Comparison of ENCODE assay signal across 20 cellular contexts in the genomic region with DNA sequence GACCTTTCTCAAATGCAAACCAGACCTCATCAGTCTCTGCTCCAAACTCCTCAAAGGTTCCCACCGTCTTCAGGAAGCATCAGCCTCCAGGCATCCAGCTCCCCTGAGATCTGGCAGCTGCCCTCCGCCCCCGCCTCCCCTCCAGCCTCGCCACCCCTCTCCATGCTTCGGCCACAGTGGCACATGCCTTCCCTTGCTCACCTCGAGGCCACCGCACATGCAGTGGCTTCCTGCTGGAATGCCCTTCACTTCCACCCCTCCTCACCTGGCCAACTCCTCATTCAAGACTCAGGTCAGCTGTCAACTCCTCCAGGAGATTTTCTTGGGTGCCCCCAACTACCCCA. TPM values are rescaled to one million over a fixed set of nuclear protein-coding genes. Genes with fewer than 3 reads are reported as not detected.
A peak's percentile ranks its signal among the peaks of the same experiment; 100 is the strongest.
DNase-seq lines count a peak whose midpoint lies in the region; FAIRE-seq and TF ChIP-seq lines count a peak whose summit lies in the region.
"Had no signal": no experiment of that assay in that cellular context is flagged by ENCODE, and none has a peak within 500 bp of the region (broad histone marks: within the 10 kb centered on the region; RNA-seq: fewer than 3 reads in every experiment).

No MANE protein-coding gene starts in this region.

- TF ChIP-seq EP300 in H1 (IDR thresholded peaks at IDR 0.05; ENCODE audit: borderline replicate concordance in 1 of 2, low read depth in 2 of 2, low read length in 2 of 2) (no peak), suprapubic skin (IDR thresholded peaks at IDR 0.05) (no peak)

- H3K27me3 Mint-ChIP-seq in nephron (ENCODE audit: low read depth) = peaks cover 7% of the 10 kb centered on the region
- H3K27me3 Mint-ChIP-seq: CD4-positive, CD25-positive, alpha-beta regulatory T cell had no signal

- H2BK12ac ChIP-seq in H1 (ENCODE audit: low read depth, low read length) = no peak overlapping the region

- DNase-seq in WERI-Rb-1 = no peak
- DNase-seq in H1 (ENCODE audit: low read depth in 1 of 2, low spot score in 2 of 2) = no peak
- DNase-seq in substantia nigra (lab: John Stamatoyannopoulos, UW) = peak in 1 of 49 donors; percentile 46
- DNase-seq in D341Med (ENCODE audit: low spot score) = no peak
- DNase-seq in stimulated activated naive CD4-positive, alpha-beta T cell (lab: John Stamatoyannopoulos, UW) = no peak
- DNase-seq in activated CD4-positive, CD25-positive, alpha-beta regulatory T cell treated with anti-CD3 and anti-CD28 coated beads, Interleukin-2, amount 50 U/mL, for 72 hours = no peak
- DNase-seq in suprapubic skin (ENCODE audit: low spot score in 2 of 2) = no peak
- DNase-seq: ACHN; CD4-positive, CD25-positive, alpha-beta regulatory T cell; KBM-7; NCI-H1048; NCI-H146; NCI-H2081 treated with DMSO at 0.1 percent for 48 hours; NCI-H2227 treated with DMSO at 0.1 percent for 48 hours; NCI-H526; OCI-M1 had no signal

- no peak overlapping the region for H3K4me3 ChIP-seq in WERI-Rb-1 (ENCODE audit: low read depth, low read length)
- H3K4me3 ChIP-seq in H1 (ENCODE audit: extremely low read depth in 1 of 4, insufficient read depth in 2 of 4, low read depth in 3 of 4, low read length in 4 of 4) = no peak overlapping the region
- H3K4me3 ChIP-seq in suprapubic skin = no peak overlapping the region
- H3K4me3 ChIP-seq: GM12878 had no signal

- H3K79me1 ChIP-seq in H1 (ENCODE audit: low read depth, low read length) = no peaks in the 10 kb centered on the region

- H4K5ac ChIP-seq in H1 (ENCODE audit: insufficient read length, low read depth, low read length) = no peak overlapping the region

- peaks cover 18% of the 10 kb centered on the region for H3K9me3 ChIP-seq in WERI-Rb-1 (ENCODE audit: severe bottlenecking)
- H3K9me3 ChIP-seq in H1 (ENCODE audit: insufficient read depth in 2 of 2, low read depth in 1 of 2, low read length in 1 of 2) = peaks cover 17 to 23% of the 10 kb centered on the region in 2 experiments; a peak in 3 of 4 replicates
- H3K9me3 ChIP-seq in suprapubic skin = no peaks in the 10 kb centered on the region

- TF ChIP-seq RAD21 in H1 (IDR thresholded peaks at IDR 0.05 in 1 of 2, conservative IDR thresholded peaks at IDR 0.05 in 1 of 2; ENCODE audit: low read depth in 2 of 2, low read length in 2 of 2) = no peak

- POLR2A ChIA-PET in H1 (lab: Charles Lee; ENCODE audit: partially characterized antibody) = no interaction called here

- TF ChIP-seq CTCF in WERI-Rb-1 (IDR thresholded peaks at IDR 0.05; ENCODE audit: low read depth, low read length) (no peak), H1 (IDR thresholded peaks at IDR 0.05; ENCODE audit: control extremely low read depth in 1 of 3, insufficient read depth in 1 of 3, low read depth in 1 of 3, low read length in 3 of 3) (no peak), nephron (IDR thresholded peaks at IDR 0.05; ENCODE audit: unreplicated experiment in 3 of 3) (no peak), suprapubic skin (IDR thresholded peaks at IDR 0.05) (no peak)

- H3K4me3 Mint-ChIP-seq in nephron = peak overlapping the region in 1 of 3 experiments; percentile 49
- H3K4me3 Mint-ChIP-seq: CD4-positive, CD25-positive, alpha-beta regulatory T cell had no signal

- no peak overlapping the region for H3K4me2 ChIP-seq in H1 (ENCODE audit: insufficient read depth in 1 of 2, low read depth in 2 of 2, low read length in 2 of 2)

- no peak overlapping the region for H2BK5ac ChIP-seq in H1 (ENCODE audit: low read depth, low read length)

- no peak for TF ChIP-seq POLR2A in H1 (IDR thresholded peaks at IDR 0.05; ENCODE audit: control extremely low read depth in 1 of 2, low read depth in 2 of 2, low read length in 2 of 2)
- no peak for TF ChIP-seq POLR2A in suprapubic skin (IDR thresholded peaks at IDR 0.05)

- H2AFZ ChIP-seq in H1 (ENCODE audit: low read length) = no peak overlapping the region

- no peak overlapping the region for H3K23ac ChIP-seq in H1 (ENCODE audit: insufficient read length)

- H3K27me3 ChIP-seq in WERI-Rb-1 (ENCODE audit: insufficient read depth, low read depth, severe bottlenecking) (no peaks in the 10 kb centered on the region), H1 (replicated peaks in 1 of 4; ENCODE audit: control insufficient read depth in 3 of 4, extremely low read depth in 1 of 4, insufficient read depth in 3 of 4, low read length in 3 of 4) (0 out of 7 replicates have a peak, but pooled peaks cover 0 to 2% (median 0%) of the 10 kb centered on the region in 4 experiments), suprapubic skin (no peaks in the 10 kb centered on the region)

- H4K20me1 ChIP-seq in H1 (replicated peaks in 1 of 2; ENCODE audit: control insufficient read depth in 1 of 2, insufficient read depth in 2 of 2, low read length in 2 of 2) = no peaks in the 10 kb centered on the region

- H3K9me3 Mint-ChIP-seq in nephron = peaks cover 23% of the 10 kb centered on the region

- H2BK15ac ChIP-seq in H1 (ENCODE audit: low read length) = no peak overlapping the region

- H4K8ac ChIP-seq in H1 (ENCODE audit: extremely low read depth, insufficient read depth, low read length) = no peak overlapping the region

- H3K27ac Mint-ChIP-seq in nephron = peak overlapping the region; percentile 67 to 97 (median 92)
- H3K27ac Mint-ChIP-seq: CD4-positive, CD25-positive, alpha-beta regulatory T cell had no signal

- H3K4me1 ChIP-seq in H1 (replicated peaks in 1 of 4; ENCODE audit: control insufficient read depth in 3 of 4, insufficient read depth in 4 of 4, low read length in 3 of 4) (peaks cover 0 to 4% (median 0%) of the 10 kb centered on the region in 4 experiments; a peak in 2 of 7 replicates), suprapubic skin (peaks cover 5% of the 10 kb centered on the region)

- no peak overlapping the region for H3K4ac ChIP-seq in H1 (replicated peaks; ENCODE audit: insufficient read length, low read depth, low read length)

- no peak overlapping the region for H4K91ac ChIP-seq in H1 (replicated peaks; ENCODE audit: insufficient read length, low read length)

- H3K9ac ChIP-seq in H1 (replicated peaks in 1 of 4; ENCODE audit: extremely low read depth in 1 of 4, low read depth in 3 of 4, low read length in 3 of 4) = no peak overlapping the region

- no peak overlapping the region for H2BK120ac ChIP-seq in H1 (replicated peaks; ENCODE audit: low read depth, low read length)

- WGBS in H1 (ENCODE audit: extremely low coverage in 1 of 2, insufficient coverage in 1 of 2, insufficient read length in 1 of 2, insufficient replicate concordance in 2 of 2, low coverage in 1 of 2, low lambda C conversion rate in 2 of 2, missing lambda C conversion rate in 1 of 2), 2 experiments = 96% methylated on average over 5 of the region's 7 CpGs; no CpG with 5 or more reads in 1 of the 2 experiments
- 71% methylated on average over 7 of the region's 7 CpGs for WGBS in suprapubic skin

- H3K79me2 ChIP-seq in H1 (ENCODE audit: control insufficient read depth in 1 of 2, insufficient read depth in 2 of 2, low read length in 2 of 2) = no peaks in the 10 kb centered on the region

- H3K27ac ChIP-seq in WERI-Rb-1 (0 out of 2 replicates have a peak overlapping the region, but pooled peaks have one; percentile 37), H1 (ENCODE audit: low read depth, low read length) (no peak overlapping the region), substantia nigra (ENCODE audit: low read depth, low read length, poor library complexity, severe bottlenecking) (peak overlapping the region; percentile 68), suprapubic skin (no peak overlapping the region)
- H3K27ac ChIP-seq: RWPE1 had no signal

- no peak overlapping the region for H2AK5ac ChIP-seq in H1 (ENCODE audit: low read depth, low read length)

- H3K36me3 Mint-ChIP-seq in nephron (ENCODE audit: low read depth) = peaks cover 12% of the 10 kb centered on the region
- H3K36me3 Mint-ChIP-seq: CD4-positive, CD25-positive, alpha-beta regulatory T cell had no signal

- H3K56ac ChIP-seq in H1 (replicated peaks; ENCODE audit: insufficient read length, low read depth, low read length) = no peak overlapping the region

- peaks cover 31% of the 10 kb centered on the region for H3K36me3 ChIP-seq in WERI-Rb-1
- H3K36me3 ChIP-seq in H1 (ENCODE audit: control insufficient read depth in 2 of 4, insufficient read depth in 4 of 4, low read length in 3 of 4) = no peaks in the 10 kb centered on the region
- H3K36me3 ChIP-seq in suprapubic skin = no peaks in the 10 kb centered on the region

- no peak overlapping the region for H2BK20ac ChIP-seq in H1 (ENCODE audit: low read length)

- no peak overlapping the region for H3K18ac ChIP-seq in H1 (ENCODE audit: extremely low read depth, low read length)

- CTCF ChIA-PET in H1 (lab: Charles Lee; ENCODE audit: partially characterized antibody) = interaction anchor here (1.0 to 2.5 kb wide), 3 partner anchors 25 to 109 kb away, joined by 3 to 9 read pairs (median 4); no protein-coding TSS in a partner anchor

- H3K23me2 ChIP-seq in H1 (ENCODE audit: low read depth, low read length) = peaks cover 2% of the 10 kb centered on the region; the same call in 1 of the 2 replicates

- no peak for FAIRE-seq in H1 (lab: Jason Lieb, UNC)
- FAIRE-seq: GM12878, GM18507 had no signal

- no peak overlapping the region for H3K14ac ChIP-seq in H1 (ENCODE audit: insufficient read length)

- H3K4me1 Mint-ChIP-seq in nephron = peaks cover 36% of the 10 kb centered on the region
- H3K4me1 Mint-ChIP-seq: CD4-positive, CD25-positive, alpha-beta regulatory T cell had no signal

TF ChIP-seq in H1, 55 proteins besides CTCF, POLR2A, EP300 and RAD21 (continues in another document):
- no peak for TF ChIP-seq TEAD4 (IDR thresholded peaks at IDR 0.05; ENCODE audit: low read depth, low read length)

RNA-seq across cellular contexts. Expression of gene KIAA1755, which starts 13.4 kb away (rescaled TPM):
- not detected in 2 replicates for total RNA-seq in H1 (2021; fragmentation: NEBNext Ultra II Directional; extraction: Animal tissue kit (Norgen Biotek cat#: 25700))
- 0.23 and 0.27 TPM in 2 replicates for polyA plus RNA-seq in H1 (2011; rRNA removed)
- 0.10 TPM for polyA plus RNA-seq in H1 (2011; cell fraction: cytosol; rRNA removed)
- polyA plus RNA-seq in H1 (2011; cell fraction: nucleus; rRNA removed) = 0.26 TPM
- polyA plus RNA-seq in H1 (2012, experiment 1 of 2) = 0.14 to 0.28 TPM (median 0.20 TPM) in 4 replicates
- 0.26 TPM for polyA plus RNA-seq in H1 (2012, experiment 2 of 2)
- polyA plus RNA-seq in H1 (2013, experiment 1 of 2) = 0.08 TPM
- polyA plus RNA-seq in H1 (2013, experiment 2 of 2) = 0.07 TPM
- 0.07 and 0.09 TPM in 2 replicates for polyA minus RNA-seq in H1 (2011; rRNA and poly(A)+ RNA removed)
- polyA minus RNA-seq in H1 (2011; cell fraction: cytosol; rRNA and poly(A)+ RNA removed) = not detected
- 0.50 TPM for polyA minus RNA-seq in H1 (2011; cell fraction: nucleus; rRNA and poly(A)+ RNA removed)
- total RNA-seq in suprapubic skin = 1 to 10 TPM in 3 of 4 donors, not detected in 1; 1.2 to 3.3 (median 2.0) TPM
- total RNA-seq: CD4-positive, CD25-positive, alpha-beta regulatory T cell; GM12878 had no signal
- polyA plus RNA-seq: CD4-positive, CD25-positive, alpha-beta regulatory T cell; GM12878 had no signal

RNA-seq across cellular contexts. Expression of gene BPI, which starts 56.8 kb away (rescaled TPM):
- total RNA-seq in H1 (2021; fragmentation: NEBNext Ultra II Directional; extraction: Animal tissue kit (Norgen Biotek cat#: 25700)) = not detected in 2 replicates
- not detected in 2 replicates for polyA plus RNA-seq in H1 (2011; rRNA removed)
- not detected for polyA plus RNA-seq in H1 (2011; cell fraction: cytosol; rRNA removed)
- polyA plus RNA-seq in H1 (2011; cell fraction: nucleus; rRNA removed) = not detected
- polyA plus RNA-seq in H1 (2012, experiment 1 of 2) = not detected in 4 replicates
- polyA plus RNA-seq in H1 (2012, experiment 2 of 2) = not detected
- polyA plus RNA-seq in H1 (2013, experiment 1 of 2) = not detected
- not detected for polyA plus RNA-seq in H1 (2013, experiment 2 of 2)
- not detected in 2 replicates for polyA minus RNA-seq in H1 (2011; rRNA and poly(A)+ RNA removed)
- polyA minus RNA-seq in H1 (2011; cell fraction: cytosol; rRNA and poly(A)+ RNA removed) = not detected
- not detected for polyA minus RNA-seq in H1 (2011; cell fraction: nucleus; rRNA and poly(A)+ RNA removed)
- not detected for total RNA-seq in suprapubic skin
- total RNA-seq: CD4-positive, CD25-positive, alpha-beta regulatory T cell; GM12878 had no signal
- polyA plus RNA-seq: CD4-positive, CD25-positive, alpha-beta regulatory T cell; GM12878 had no signal

Comparison
In these comparisons a context has a peak if more than half of its experiments do, and no peak if none do; other contexts are left out.
1. H3K27ac ChIP-seq: peak in WERI-Rb-1 (single experiment) and substantia nigra (single experiment); none in H1 (single experiment) and suprapubic skin (single experiment).